In the genomic region with DNA sequence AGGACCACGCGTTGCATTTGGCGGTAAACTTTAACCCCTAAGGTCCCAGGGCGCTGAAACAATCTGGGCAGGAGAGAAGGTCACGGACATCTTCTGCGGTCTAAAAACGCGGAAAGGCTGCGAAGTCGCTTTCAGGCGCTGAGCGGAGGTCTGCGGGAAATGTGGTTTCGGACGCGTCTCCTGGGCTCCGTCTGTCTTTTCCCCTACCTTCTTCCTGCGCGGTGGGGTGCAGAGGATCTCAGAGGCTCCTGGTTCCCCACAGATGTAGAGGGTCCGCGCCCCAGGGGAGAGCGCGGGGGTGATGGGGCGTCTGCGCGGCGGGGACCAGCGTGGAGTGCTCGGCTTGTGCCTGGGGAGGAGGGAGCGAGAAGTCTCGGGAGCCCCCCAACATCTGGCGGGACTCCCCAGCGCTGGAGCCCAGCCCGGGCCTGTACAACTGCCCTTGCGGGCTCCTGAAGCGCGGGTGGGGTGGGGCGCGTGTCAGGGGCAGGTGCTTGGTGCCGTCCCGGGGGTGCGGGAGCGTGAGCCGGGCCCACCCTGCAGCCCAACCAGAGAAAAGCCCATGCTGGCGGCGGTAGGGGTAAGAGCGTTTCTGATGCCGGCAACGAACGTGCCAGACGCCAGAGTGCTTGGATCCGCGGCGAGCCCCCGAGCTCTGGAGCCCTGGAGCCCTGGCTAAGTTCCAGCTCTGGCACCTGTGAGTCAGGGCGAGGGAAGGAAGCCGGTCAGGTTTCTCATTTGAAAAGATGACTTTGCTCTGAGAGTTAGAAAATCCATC, we compare ENCODE assay signal across 9 cellular contexts. TPM values are rescaled to one million over a fixed set of nuclear protein-coding genes. Genes with fewer than 3 reads are reported as not detected.
A peak's percentile ranks its signal among the peaks of the same experiment; 100 is the strongest.
DNase-seq lines count a peak whose midpoint lies in the region; ATAC-seq and TF ChIP-seq lines count a peak whose summit lies in the region.
"Had no signal": no experiment of that assay in that cellular context is flagged by ENCODE, and none has a peak within 500 bp of the region (broad histone marks: within the 10 kb centered on the region; RNA-seq: fewer than 3 reads in every experiment).

No MANE protein-coding gene starts in this region.

- TF ChIP-seq POLR2A in breast epithelium (IDR thresholded peaks at IDR 0.05) (no peak), stomach (IDR thresholded peaks at IDR 0.05) (no peak)

- H3K27ac ChIP-seq in breast epithelium, result no peak overlapping the region
- H3K27ac ChIP-seq in PC-3 (ENCODE audit: low read length), result no peak overlapping the region
- H3K27ac ChIP-seq in right cardiac atrium (ENCODE audit: low read length), result no peak overlapping the region
- H3K27ac ChIP-seq in stomach, result no peak overlapping the region

- no peak overlapping the region for H3K27ac Mint-ChIP-seq in MCF 10A (ENCODE audit: low read depth, unreplicated experiment)

- H2AFZ ChIP-seq in PC-3 (ENCODE audit: low read length), result no peak overlapping the region

- no peaks in the 10 kb centered on the region for H4K20me1 ChIP-seq in PC-3 (ENCODE audit: low read length)

- no peak for TF ChIP-seq EP300 in stomach (IDR thresholded peaks at IDR 0.05)

- H3K9me3 ChIP-seq in breast epithelium (peaks cover 0 to 23% of the 10 kb centered on the region in 2 donors), PC-3 (ENCODE audit: low read length) (no peaks in the 10 kb centered on the region), right cardiac atrium (ENCODE audit: control insufficient read depth, low read length) (no peaks in the 10 kb centered on the region), stomach (peaks cover 0 to 28% (median 6%) of the 10 kb centered on the region in 4 donors)

- peaks cover 2% of the 10 kb centered on the region for H3K9me3 Mint-ChIP-seq in MCF 10A (ENCODE audit: unreplicated experiment)

- no peaks in the 10 kb centered on the region for H3K9me2 ChIP-seq in PC-3 (replicated peaks; ENCODE audit: low read length)

- H3K27me3 ChIP-seq in breast epithelium (no peaks in the 10 kb centered on the region), PC-3 (ENCODE audit: low read length) (no peaks in the 10 kb centered on the region), right cardiac atrium (ENCODE audit: control insufficient read depth, insufficient read depth) (no peaks in the 10 kb centered on the region), stomach (peaks cover 0 to 16% (median 9%) of the 10 kb centered on the region in 3 donors)

- H3K36me3 ChIP-seq in breast epithelium (no peaks in the 10 kb centered on the region), PC-3 (ENCODE audit: low read depth, low read length) (no peaks in the 10 kb centered on the region), stomach (peaks cover 0 to 10% (median 0%) of the 10 kb centered on the region in 4 donors)

- no peak overlapping the region for H3K9ac ChIP-seq in PC-3 (ENCODE audit: low read length)

- POLR2A ChIA-PET in MCF 10A (lab: Yijun Ruan, JAX) (no interaction called here), PC-3 (lab: Charles Lee; ENCODE audit: unreplicated experiment) (no interaction called here)

- peak overlapping the region; percentile 52 for H3K4me2 ChIP-seq in PC-3 (ENCODE audit: low read length)

- intact Hi-C loops in breast epithelium (cut with DNase I; ENCODE audit: low total_unique reads), result no loop called here
- intact Hi-C loops in MCF 10A (cut with micrococcal nuclease), result no loop called here
- intact Hi-C loops in PC-3 (cut with micrococcal nuclease), result no loop called here
- intact Hi-C loops in right cardiac atrium (cut with DNase I), result no loop called here
- intact Hi-C loops in stomach (cut with DNase I; ENCODE audit: low total_unique reads), result no loop called here

- H3K27me3 Mint-ChIP-seq in MCF 10A (ENCODE audit: insufficient read depth, unreplicated experiment), result no peaks in the 10 kb centered on the region

- H3K4me3 ChIP-seq in breast epithelium (peak overlapping the region; percentile 8 to 51 (median 23)), PC-3 (ENCODE audit: low read length) (peak overlapping the region; percentile 11; the same call in 1 of the 2 replicates), right cardiac atrium (ENCODE audit: low read length) (peak overlapping the region; percentile 62), stomach (peak overlapping the region; percentile 32 to 50 (median 39))

- no TSS peak for BruUV-seq in MCF 10A (replicated peaks; lab: Mats Ljungman, UMichigan)
- BruUV-seq in PC-3 (replicated peaks; lab: Mats Ljungman, UMichigan), result no TSS peak

- H3F3A ChIP-seq in PC-3 (ENCODE audit: low read length, unreplicated experiment), result no peaks in the 10 kb centered on the region

- H3K4me1 ChIP-seq in breast epithelium (no peaks in the 10 kb centered on the region), PC-3 (ENCODE audit: insufficient read depth, low read length) (peaks cover 18% of the 10 kb centered on the region), right cardiac atrium (ENCODE audit: control insufficient read depth, insufficient read depth, low read length) (peaks cover 5% of the 10 kb centered on the region), stomach (peaks cover 9 to 15% (median 13%) of the 10 kb centered on the region in 4 donors)

- no peaks in the 10 kb centered on the region for H3K79me2 ChIP-seq in PC-3 (ENCODE audit: low read length)

- DNase-seq in breast epithelium (ENCODE audit: low spot score in 2 of 2) (no peak), MCF 10A (ENCODE audit: unreplicated experiment) (no peak), PC-3 (peak; percentile 73), right cardiac atrium (peak; percentile 28 to 54 (median 53)), stomach (peak; percentile 43), occipital lobe (lab: John Stamatoyannopoulos, UW) (no peak)
- DNase-seq in activated naive CD4-positive, alpha-beta T cell treated with anti-CD3 and anti-CD28 coated beads, Interleukin-2, amount 50 U/mL, for 16 hours, result no peak
- DNase-seq: NCI-H1694 had no signal

- ATAC-seq in PC-3 (no peak), right cardiac atrium (peak; percentile 29 to 51), GM21423 (IDR thresholded peaks at IDR 0.05; ENCODE audit: unreplicated experiment) (no peak)

- no peaks in the 10 kb centered on the region for H3K4me1 Mint-ChIP-seq in MCF 10A (ENCODE audit: insufficient read depth, unreplicated experiment)

- peaks cover 6% of the 10 kb centered on the region for H3K36me3 Mint-ChIP-seq in MCF 10A (ENCODE audit: insufficient read depth, unreplicated experiment)

- WGBS in right cardiac atrium, result 7% methylated on average over 57 of the region's 57 CpGs
- WGBS in stomach, 5 donors, result 5 to 11% (median 7%) methylated on average over 41 to 57 of the region's 57 CpGs

- H3K4me3 Mint-ChIP-seq in MCF 10A (ENCODE audit: unreplicated experiment), result no peak overlapping the region

- CTCF ChIA-PET in MCF 10A (lab: Yijun Ruan, JAX), result no interaction called here
- CTCF ChIA-PET in PC-3 (lab: Charles Lee), result no interaction called here

- TF ChIP-seq CTCF in breast epithelium (IDR thresholded peaks at IDR 0.05), result no peak
- TF ChIP-seq CTCF in MCF 10A (IDR thresholded peaks at IDR 0.05; ENCODE audit: unreplicated experiment), result no peak
- TF ChIP-seq CTCF in PC-3 (conservative IDR thresholded peaks at IDR 0.05; ENCODE audit: low read depth, low read length), result no peak
- TF ChIP-seq CTCF in stomach (IDR thresholded peaks at IDR 0.05), result no peak

RNA-seq across cellular contexts. Expression of gene ZNF510, which starts 58.2 kb away (rescaled TPM):
- 10 to 100 TPM; 13.8 to 25.2 (median 17.4) TPM for total RNA-seq in breast epithelium
- total RNA-seq in MCF 10A (2022), result 10.1 and 10.8 TPM in 2 replicates
- 2.6 and 4.0 TPM in 2 replicates for total RNA-seq in PC-3 (2014; rRNA removed)
- 10 to 100 TPM in 3 of 4 donors, 1 to 10 TPM in 1; 9.5 to 11.6 (median 10.1) TPM for total RNA-seq in right cardiac atrium
- polyA plus RNA-seq in right cardiac atrium, result 3.2 TPM
- 10 to 100 TPM in 2 of 5 donors, 1 to 10 TPM in 2, under 1 TPM in 1; 0.87 to 25.7 (median 8.1) TPM for total RNA-seq in stomach
- 1 to 10 TPM; 1.9 to 3.4 (median 2.9) TPM for polyA plus RNA-seq in stomach
- total RNA-seq in occipital lobe, result 61.8 TPM

Comparison
In these comparisons a context has a peak if more than half of its experiments do, and no peak if none do; other contexts are left out.
1. DNase-seq: peak in PC-3 (single experiment), right cardiac atrium (3 of 3) and stomach (single experiment); none in breast epithelium (0 of 2), MCF 10A (single experiment), occipital lobe (single experiment) and activated naive CD4-positive, alpha-beta T cell treated with anti-CD3 and anti-CD28 coated beads, Interleukin-2, amount 50 U/mL, for 16 hours (single experiment).
2. H3K4me3 ChIP-seq: peak in every context shown above with its lines; median percentile 62 in right cardiac atrium; 39 in stomach; 23 in breast epithelium; 11 in PC-3.
3. ATAC-seq: peak in right cardiac atrium (2 of 2); none in PC-3 (single experiment) and GM21423 (single experiment).